In the genomic region with DNA sequence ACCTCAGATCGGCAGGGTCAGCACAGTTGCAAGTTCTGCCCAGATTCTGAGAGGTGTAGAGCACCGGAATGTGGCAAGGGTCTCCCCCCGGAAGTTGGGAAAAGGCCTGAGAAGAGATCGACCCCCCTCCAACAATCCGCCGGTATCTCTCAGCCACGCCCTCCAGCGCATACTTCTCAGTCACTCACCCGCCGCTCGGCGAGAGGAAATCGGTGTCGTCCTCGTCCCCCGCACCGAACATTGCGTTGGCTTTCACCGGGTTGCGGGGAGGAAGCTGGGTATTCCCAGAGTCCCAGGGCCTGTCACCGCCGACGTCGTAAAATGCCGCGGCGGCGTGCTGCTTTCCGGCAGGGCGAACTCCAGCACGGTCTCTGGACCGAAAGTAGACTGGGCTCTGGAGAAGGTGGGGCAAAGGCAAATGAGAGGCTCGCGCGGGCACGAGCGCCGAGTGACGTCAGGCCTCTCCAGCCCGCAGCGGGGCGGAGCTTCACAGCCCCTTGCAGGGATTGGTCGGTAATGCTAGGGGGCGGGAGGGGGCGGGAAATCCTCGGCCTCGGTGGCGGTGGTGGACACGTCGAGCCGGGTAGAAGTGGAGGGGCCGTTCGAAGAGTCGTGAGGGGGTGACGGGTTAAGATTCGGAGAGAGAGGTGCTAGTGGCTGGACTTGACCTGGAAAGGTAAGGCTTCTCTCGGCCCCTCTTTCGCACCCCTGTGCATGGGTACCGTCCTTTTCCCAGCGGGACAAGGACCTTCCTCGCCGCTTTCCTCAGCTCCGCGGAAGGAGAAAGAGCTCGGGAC, we compare ENCODE assay signal across 1 cellular context.
A peak's percentile ranks its signal among the peaks of the same experiment; 100 is the strongest.
TF ChIP-seq lines count a peak whose summit lies in the region.

A gene with protein sequence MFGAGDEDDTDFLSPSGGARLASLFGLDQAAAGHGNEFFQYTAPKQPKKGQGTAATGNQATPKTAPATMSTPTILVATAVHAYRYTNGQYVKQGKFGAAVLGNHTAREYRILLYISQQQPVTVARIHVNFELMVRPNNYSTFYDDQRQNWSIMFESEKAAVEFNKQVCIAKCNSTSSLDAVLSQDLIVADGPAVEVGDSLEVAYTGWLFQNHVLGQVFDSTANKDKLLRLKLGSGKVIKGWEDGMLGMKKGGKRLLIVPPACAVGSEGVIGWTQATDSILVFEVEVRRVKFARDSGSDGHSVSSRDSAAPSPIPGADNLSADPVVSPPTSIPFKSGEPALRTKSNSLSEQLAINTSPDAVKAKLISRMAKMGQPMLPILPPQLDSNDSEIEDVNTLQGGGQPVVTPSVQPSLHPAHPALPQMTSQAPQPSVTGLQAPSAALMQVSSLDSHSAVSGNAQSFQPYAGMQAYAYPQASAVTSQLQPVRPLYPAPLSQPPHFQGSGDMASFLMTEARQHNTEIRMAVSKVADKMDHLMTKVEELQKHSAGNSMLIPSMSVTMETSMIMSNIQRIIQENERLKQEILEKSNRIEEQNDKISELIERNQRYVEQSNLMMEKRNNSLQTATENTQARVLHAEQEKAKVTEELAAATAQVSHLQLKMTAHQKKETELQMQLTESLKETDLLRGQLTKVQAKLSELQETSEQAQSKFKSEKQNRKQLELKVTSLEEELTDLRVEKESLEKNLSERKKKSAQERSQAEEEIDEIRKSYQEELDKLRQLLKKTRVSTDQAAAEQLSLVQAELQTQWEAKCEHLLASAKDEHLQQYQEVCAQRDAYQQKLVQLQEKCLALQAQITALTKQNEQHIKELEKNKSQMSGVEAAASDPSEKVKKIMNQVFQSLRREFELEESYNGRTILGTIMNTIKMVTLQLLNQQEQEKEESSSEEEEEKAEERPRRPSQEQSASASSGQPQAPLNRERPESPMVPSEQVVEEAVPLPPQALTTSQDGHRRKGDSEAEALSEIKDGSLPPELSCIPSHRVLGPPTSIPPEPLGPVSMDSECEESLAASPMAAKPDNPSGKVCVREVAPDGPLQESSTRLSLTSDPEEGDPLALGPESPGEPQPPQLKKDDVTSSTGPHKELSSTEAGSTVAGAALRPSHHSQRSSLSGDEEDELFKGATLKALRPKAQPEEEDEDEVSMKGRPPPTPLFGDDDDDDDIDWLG (minus strand): TSS at position 275 of the 797 bp plus-strand sequence. CDS start 34 bp downstream, at position 241.
A gene (plus strand): TSS at position 542 of the 797 bp plus-strand sequence. CDS start 34,605 bp downstream, outside the sequence.

TF ChIP-seq in WTC11, 78 proteins besides CTCF, POLR2A, EP300 and RAD21 (continued from another document and continues in another):
- TF ChIP-seq, protein P1, sequence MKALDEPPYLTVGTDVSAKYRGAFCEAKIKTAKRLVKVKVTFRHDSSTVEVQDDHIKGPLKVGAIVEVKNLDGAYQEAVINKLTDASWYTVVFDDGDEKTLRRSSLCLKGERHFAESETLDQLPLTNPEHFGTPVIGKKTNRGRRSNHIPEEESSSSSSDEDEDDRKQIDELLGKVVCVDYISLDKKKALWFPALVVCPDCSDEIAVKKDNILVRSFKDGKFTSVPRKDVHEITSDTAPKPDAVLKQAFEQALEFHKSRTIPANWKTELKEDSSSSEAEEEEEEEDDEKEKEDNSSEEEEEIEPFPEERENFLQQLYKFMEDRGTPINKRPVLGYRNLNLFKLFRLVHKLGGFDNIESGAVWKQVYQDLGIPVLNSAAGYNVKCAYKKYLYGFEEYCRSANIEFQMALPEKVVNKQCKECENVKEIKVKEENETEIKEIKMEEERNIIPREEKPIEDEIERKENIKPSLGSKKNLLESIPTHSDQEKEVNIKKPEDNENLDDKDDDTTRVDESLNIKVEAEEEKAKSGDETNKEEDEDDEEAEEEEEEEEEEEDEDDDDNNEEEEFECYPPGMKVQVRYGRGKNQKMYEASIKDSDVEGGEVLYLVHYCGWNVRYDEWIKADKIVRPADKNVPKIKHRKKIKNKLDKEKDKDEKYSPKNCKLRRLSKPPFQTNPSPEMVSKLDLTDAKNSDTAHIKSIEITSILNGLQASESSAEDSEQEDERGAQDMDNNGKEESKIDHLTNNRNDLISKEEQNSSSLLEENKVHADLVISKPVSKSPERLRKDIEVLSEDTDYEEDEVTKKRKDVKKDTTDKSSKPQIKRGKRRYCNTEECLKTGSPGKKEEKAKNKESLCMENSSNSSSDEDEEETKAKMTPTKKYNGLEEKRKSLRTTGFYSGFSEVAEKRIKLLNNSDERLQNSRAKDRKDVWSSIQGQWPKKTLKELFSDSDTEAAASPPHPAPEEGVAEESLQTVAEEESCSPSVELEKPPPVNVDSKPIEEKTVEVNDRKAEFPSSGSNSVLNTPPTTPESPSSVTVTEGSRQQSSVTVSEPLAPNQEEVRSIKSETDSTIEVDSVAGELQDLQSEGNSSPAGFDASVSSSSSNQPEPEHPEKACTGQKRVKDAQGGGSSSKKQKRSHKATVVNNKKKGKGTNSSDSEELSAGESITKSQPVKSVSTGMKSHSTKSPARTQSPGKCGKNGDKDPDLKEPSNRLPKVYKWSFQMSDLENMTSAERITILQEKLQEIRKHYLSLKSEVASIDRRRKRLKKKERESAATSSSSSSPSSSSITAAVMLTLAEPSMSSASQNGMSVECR (CRISPR knock-in tag; IDR thresholded peaks at IDR 0.05; ENCODE audit: borderline replicate concordance) = 0 out of 2 replicates have a peak, but pooled peaks have one; percentile 49
- TF ChIP-seq, protein P2, sequence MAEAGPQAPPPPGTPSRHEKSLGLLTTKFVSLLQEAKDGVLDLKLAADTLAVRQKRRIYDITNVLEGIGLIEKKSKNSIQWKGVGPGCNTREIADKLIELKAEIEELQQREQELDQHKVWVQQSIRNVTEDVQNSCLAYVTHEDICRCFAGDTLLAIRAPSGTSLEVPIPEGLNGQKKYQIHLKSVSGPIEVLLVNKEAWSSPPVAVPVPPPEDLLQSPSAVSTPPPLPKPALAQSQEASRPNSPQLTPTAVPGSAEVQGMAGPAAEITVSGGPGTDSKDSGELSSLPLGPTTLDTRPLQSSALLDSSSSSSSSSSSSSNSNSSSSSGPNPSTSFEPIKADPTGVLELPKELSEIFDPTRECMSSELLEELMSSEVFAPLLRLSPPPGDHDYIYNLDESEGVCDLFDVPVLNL (CRISPR knock-in tag; IDR thresholded peaks at IDR 0.05; ENCODE audit: borderline replicate concordance, low read depth) = no peak
- peak; percentile 53; the same call in 1 of the 2 replicates for TF ChIP-seq FOXP1 (CRISPR knock-in tag; IDR thresholded peaks at IDR 0.05; ENCODE audit: borderline replicate concordance)
- TF ChIP-seq, protein P3, sequence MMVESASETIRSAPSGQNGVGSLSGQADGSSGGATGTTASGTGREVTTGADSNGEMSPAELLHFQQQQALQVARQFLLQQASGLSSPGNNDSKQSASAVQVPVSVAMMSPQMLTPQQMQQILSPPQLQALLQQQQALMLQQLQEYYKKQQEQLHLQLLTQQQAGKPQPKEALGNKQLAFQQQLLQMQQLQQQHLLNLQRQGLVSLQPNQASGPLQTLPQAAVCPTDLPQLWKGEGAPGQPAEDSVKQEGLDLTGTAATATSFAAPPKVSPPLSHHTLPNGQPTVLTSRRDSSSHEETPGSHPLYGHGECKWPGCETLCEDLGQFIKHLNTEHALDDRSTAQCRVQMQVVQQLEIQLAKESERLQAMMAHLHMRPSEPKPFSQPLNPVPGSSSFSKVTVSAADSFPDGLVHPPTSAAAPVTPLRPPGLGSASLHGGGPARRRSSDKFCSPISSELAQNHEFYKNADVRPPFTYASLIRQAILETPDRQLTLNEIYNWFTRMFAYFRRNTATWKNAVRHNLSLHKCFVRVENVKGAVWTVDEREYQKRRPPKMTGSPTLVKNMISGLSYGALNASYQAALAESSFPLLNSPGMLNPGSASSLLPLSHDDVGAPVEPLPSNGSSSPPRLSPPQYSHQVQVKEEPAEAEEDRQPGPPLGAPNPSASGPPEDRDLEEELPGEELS (CRISPR knock-in tag; IDR thresholded peaks at IDR 0.05) = no peak; the same call in 1 of the 2 replicates
- TF ChIP-seq, protein P4, sequence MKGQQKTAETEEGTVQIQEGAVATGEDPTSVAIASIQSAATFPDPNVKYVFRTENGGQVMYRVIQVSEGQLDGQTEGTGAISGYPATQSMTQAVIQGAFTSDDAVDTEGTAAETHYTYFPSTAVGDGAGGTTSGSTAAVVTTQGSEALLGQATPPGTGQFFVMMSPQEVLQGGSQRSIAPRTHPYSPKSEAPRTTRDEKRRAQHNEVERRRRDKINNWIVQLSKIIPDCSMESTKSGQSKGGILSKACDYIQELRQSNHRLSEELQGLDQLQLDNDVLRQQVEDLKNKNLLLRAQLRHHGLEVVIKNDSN (CRISPR knock-in tag; IDR thresholded peaks at IDR 0.05) = peak; percentile 48; the same call in 1 of the 2 replicates
- TF ChIP-seq, protein P5, sequence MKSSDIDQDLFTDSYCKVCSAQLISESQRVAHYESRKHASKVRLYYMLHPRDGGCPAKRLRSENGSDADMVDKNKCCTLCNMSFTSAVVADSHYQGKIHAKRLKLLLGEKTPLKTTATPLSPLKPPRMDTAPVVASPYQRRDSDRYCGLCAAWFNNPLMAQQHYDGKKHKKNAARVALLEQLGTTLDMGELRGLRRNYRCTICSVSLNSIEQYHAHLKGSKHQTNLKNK (CRISPR knock-in tag; IDR thresholded peaks at IDR 0.05) = no peak
- peak; percentile 63; the same call in 1 of the 2 replicates for TF ChIP-seq CREB1 (CRISPR knock-in tag; IDR thresholded peaks at IDR 0.05)
- peak; percentile 77 for TF ChIP-seq GABPB1 (CRISPR knock-in tag; IDR thresholded peaks at IDR 0.05)
- TF ChIP-seq SOX15 (CRISPR knock-in tag; IDR thresholded peaks at IDR 0.05) = no peak
- TF ChIP-seq MYBL2 (CRISPR knock-in tag; IDR thresholded peaks at IDR 0.05) = peak; percentile 81; the same call in 1 of the 2 replicates
- TF ChIP-seq JUN (CRISPR knock-in tag; IDR thresholded peaks at IDR 0.05) = no peak
- TF ChIP-seq, protein P6, sequence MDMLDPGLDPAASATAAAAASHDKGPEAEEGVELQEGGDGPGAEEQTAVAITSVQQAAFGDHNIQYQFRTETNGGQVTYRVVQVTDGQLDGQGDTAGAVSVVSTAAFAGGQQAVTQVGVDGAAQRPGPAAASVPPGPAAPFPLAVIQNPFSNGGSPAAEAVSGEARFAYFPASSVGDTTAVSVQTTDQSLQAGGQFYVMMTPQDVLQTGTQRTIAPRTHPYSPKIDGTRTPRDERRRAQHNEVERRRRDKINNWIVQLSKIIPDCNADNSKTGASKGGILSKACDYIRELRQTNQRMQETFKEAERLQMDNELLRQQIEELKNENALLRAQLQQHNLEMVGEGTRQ (CRISPR knock-in tag; IDR thresholded peaks at IDR 0.05) = peak; percentile 55; the same call in 1 of the 2 replicates
- TF ChIP-seq NFYB (CRISPR knock-in tag; conservative IDR thresholded peaks at IDR 0.05; ENCODE audit: low read depth) = peak; percentile 68
- no peak for TF ChIP-seq FOXJ3 (CRISPR knock-in tag; IDR thresholded peaks at IDR 0.05; ENCODE audit: borderline replicate concordance)
- no peak for TF ChIP-seq CBFB (CRISPR knock-in tag; IDR thresholded peaks at IDR 0.05; ENCODE audit: low read depth)
- TF ChIP-seq, protein P7, sequence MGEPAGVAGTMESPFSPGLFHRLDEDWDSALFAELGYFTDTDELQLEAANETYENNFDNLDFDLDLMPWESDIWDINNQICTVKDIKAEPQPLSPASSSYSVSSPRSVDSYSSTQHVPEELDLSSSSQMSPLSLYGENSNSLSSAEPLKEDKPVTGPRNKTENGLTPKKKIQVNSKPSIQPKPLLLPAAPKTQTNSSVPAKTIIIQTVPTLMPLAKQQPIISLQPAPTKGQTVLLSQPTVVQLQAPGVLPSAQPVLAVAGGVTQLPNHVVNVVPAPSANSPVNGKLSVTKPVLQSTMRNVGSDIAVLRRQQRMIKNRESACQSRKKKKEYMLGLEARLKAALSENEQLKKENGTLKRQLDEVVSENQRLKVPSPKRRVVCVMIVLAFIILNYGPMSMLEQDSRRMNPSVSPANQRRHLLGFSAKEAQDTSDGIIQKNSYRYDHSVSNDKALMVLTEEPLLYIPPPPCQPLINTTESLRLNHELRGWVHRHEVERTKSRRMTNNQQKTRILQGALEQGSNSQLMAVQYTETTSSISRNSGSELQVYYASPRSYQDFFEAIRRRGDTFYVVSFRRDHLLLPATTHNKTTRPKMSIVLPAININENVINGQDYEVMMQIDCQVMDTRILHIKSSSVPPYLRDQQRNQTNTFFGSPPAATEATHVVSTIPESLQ (CRISPR knock-in tag; IDR thresholded peaks at IDR 0.05) = no peak
- no peak for TF ChIP-seq GTF2I (CRISPR knock-in tag; conservative IDR thresholded peaks at IDR 0.05)
- no peak for TF ChIP-seq GRHL2 (CRISPR knock-in tag; IDR thresholded peaks at IDR 0.05; ENCODE audit: insufficient replicate concordance, severe bottlenecking)
- TF ChIP-seq, protein P8, sequence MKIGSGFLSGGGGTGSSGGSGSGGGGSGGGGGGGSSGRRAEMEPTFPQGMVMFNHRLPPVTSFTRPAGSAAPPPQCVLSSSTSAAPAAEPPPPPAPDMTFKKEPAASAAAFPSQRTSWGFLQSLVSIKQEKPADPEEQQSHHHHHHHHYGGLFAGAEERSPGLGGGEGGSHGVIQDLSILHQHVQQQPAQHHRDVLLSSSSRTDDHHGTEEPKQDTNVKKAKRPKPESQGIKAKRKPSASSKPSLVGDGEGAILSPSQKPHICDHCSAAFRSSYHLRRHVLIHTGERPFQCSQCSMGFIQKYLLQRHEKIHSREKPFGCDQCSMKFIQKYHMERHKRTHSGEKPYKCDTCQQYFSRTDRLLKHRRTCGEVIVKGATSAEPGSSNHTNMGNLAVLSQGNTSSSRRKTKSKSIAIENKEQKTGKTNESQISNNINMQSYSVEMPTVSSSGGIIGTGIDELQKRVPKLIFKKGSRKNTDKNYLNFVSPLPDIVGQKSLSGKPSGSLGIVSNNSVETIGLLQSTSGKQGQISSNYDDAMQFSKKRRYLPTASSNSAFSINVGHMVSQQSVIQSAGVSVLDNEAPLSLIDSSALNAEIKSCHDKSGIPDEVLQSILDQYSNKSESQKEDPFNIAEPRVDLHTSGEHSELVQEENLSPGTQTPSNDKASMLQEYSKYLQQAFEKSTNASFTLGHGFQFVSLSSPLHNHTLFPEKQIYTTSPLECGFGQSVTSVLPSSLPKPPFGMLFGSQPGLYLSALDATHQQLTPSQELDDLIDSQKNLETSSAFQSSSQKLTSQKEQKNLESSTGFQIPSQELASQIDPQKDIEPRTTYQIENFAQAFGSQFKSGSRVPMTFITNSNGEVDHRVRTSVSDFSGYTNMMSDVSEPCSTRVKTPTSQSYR (CRISPR knock-in tag; IDR thresholded peaks at IDR 0.05) = peak; percentile 28; the same call in 1 of the 2 replicates
- TF ChIP-seq, protein P9, sequence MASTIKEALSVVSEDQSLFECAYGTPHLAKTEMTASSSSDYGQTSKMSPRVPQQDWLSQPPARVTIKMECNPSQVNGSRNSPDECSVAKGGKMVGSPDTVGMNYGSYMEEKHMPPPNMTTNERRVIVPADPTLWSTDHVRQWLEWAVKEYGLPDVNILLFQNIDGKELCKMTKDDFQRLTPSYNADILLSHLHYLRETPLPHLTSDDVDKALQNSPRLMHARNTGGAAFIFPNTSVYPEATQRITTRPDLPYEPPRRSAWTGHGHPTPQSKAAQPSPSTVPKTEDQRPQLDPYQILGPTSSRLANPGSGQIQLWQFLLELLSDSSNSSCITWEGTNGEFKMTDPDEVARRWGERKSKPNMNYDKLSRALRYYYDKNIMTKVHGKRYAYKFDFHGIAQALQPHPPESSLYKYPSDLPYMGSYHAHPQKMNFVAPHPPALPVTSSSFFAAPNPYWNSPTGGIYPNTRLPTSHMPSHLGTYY (CRISPR knock-in tag; IDR thresholded peaks at IDR 0.05) = no peak
- 0 out of 2 replicates have a peak, but pooled peaks have one; percentile 6 for TF ChIP-seq TEAD1 (CRISPR knock-in tag; IDR thresholded peaks at IDR 0.05)
- TF ChIP-seq, protein P10, sequence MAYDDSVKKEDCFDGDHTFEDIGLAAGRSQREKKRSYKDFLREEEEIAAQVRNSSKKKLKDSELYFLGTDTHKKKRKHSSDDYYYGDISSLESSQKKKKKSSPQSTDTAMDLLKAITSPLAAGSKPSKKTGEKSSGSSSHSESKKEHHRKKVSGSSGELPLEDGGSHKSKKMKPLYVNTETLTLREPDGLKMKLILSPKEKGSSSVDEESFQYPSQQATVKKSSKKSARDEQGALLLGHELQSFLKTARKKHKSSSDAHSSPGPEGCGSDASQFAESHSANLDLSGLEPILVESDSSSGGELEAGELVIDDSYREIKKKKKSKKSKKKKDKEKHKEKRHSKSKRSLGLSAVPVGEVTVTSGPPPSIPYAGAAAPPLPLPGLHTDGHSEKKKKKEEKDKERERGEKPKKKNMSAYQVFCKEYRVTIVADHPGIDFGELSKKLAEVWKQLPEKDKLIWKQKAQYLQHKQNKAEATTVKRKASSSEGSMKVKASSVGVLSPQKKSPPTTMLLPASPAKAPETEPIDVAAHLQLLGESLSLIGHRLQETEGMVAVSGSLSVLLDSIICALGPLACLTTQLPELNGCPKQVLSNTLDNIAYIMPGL (CRISPR knock-in tag; IDR thresholded peaks at IDR 0.05) = peak; percentile 70; the same call in 1 of the 2 replicates
- no peak for TF ChIP-seq ZNF396 (CRISPR knock-in tag; IDR thresholded peaks at IDR 0.05; ENCODE audit: borderline replicate concordance)
